In genomic region chr2:166805753-166806152, GRCh38 we compare ENCODE assay signal across 22 cellular contexts.
"Had no signal": no experiment of that assay in that cellular context is flagged by ENCODE, and none has a peak within 500 bp of the region (broad histone marks: within the 10 kb centered on the region; RNA-seq: fewer than 3 reads in every experiment).

No MANE protein-coding gene starts in this region.

- DNase-seq: KBM-7, MG63, NCI-H1092, NCI-H1105 treated with DMSO at 0.1 percent for 48 hours, NCI-H1417 treated with DMSO at 0.1 percent for 48 hours, NCI-H146, NCI-H1694 treated with DMSO at 0.1 percent for 48 hours, NCI-H1930, NCI-H2081, NCI-H2107, NCI-H2227 treated with DMSO at 0.1 percent for 48 hours, NCI-H524, NCI-H526 treated with DMSO at 0.1 percent for 48 hours, NCI-H774, Right ventricle myocardium superior, RPMI8226, SIG-M5 had no signal

- H3K9me3 ChIP-seq: MG63, SJSA1 had no signal

- H3K27me3 ChIP-seq: MG63, SJSA1 had no signal

- FAIRE-seq: HTR-8/SVneo, RCC 7860 had no signal

- H3K4me3 ChIP-seq: MG63, SJSA1, SK-N-MC had no signal

- H3K27ac ChIP-seq: HL-60, SJSA1, SK-N-MC had no signal

- H3K4me1 ChIP-seq: SJSA1 had no signal

- H3K36me3 ChIP-seq: MG63, SJSA1 had no signal
